1 cellular context compared by ENCODE assay signal in the genomic region with DNA sequence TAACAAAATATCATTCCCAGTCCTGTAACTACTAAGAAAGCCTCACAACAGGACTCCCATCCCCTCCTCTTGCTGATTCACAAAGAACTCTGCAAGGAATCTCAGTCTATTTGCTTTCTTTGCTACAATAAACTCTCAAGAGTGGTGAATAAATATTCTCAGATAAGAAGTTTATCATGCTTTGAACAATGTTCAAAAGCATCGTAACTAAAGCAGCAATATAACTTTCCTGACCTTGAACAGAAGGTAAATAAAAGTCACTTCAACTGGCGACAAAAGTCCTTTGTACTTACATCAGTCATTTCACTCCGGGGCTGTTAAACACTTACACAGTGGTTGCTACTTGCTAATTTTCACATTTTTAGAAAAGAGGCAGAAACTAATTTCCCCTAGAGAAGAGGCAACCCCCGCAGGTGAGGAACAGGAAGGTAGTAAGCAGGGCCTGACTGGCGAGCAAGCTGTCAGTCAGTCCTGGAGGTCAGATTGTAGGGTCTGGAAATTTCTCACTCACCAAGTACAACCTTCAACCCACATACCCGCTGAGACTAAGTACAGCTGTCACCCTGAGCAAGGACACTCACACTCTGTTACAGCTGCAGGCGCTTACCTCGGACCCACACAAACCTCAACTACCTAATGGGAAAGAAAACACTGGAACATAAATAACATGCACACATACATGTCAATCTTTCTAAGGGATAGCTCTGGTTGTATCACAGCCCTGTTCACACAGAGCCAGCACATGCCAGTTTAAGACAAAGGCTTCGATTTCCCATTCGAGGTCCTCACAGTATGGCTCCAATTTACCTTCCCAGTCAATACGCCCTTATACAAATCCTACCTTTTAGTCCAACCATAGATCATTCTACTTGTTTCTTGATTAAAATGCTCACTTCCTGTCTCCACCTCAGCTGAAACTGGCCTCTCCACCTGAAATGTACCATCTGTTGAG.
A peak's percentile ranks its signal among the peaks of the same experiment; 100 is the strongest.
TF ChIP-seq lines count a peak whose summit lies in the region.

No MANE protein-coding gene starts in this region.

TF ChIP-seq in HepG2, 621 proteins besides CTCF, POLR2A, EP300 and RAD21 (continued from another document and continues in another):
- TF ChIP-seq, protein P1, sequence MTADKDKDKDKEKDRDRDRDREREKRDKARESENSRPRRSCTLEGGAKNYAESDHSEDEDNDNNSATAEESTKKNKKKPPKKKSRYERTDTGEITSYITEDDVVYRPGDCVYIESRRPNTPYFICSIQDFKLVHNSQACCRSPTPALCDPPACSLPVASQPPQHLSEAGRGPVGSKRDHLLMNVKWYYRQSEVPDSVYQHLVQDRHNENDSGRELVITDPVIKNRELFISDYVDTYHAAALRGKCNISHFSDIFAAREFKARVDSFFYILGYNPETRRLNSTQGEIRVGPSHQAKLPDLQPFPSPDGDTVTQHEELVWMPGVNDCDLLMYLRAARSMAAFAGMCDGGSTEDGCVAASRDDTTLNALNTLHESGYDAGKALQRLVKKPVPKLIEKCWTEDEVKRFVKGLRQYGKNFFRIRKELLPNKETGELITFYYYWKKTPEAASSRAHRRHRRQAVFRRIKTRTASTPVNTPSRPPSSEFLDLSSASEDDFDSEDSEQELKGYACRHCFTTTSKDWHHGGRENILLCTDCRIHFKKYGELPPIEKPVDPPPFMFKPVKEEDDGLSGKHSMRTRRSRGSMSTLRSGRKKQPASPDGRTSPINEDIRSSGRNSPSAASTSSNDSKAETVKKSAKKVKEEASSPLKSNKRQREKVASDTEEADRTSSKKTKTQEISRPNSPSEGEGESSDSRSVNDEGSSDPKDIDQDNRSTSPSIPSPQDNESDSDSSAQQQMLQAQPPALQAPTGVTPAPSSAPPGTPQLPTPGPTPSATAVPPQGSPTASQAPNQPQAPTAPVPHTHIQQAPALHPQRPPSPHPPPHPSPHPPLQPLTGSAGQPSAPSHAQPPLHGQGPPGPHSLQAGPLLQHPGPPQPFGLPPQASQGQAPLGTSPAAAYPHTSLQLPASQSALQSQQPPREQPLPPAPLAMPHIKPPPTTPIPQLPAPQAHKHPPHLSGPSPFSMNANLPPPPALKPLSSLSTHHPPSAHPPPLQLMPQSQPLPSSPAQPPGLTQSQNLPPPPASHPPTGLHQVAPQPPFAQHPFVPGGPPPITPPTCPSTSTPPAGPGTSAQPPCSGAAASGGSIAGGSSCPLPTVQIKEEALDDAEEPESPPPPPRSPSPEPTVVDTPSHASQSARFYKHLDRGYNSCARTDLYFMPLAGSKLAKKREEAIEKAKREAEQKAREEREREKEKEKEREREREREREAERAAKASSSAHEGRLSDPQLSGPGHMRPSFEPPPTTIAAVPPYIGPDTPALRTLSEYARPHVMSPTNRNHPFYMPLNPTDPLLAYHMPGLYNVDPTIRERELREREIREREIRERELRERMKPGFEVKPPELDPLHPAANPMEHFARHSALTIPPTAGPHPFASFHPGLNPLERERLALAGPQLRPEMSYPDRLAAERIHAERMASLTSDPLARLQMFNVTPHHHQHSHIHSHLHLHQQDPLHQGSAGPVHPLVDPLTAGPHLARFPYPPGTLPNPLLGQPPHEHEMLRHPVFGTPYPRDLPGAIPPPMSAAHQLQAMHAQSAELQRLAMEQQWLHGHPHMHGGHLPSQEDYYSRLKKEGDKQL (CRISPR knock-in tag; IDR thresholded peaks at IDR 0.05; ENCODE audit: low read depth) = peak; percentile 78; the same call in 1 of the 2 replicates
- TF ChIP-seq SP5 (CRISPR knock-in tag; IDR thresholded peaks at IDR 0.05; ENCODE audit: borderline replicate concordance, low read depth) (no peak), ZBTB7B (CRISPR knock-in tag; IDR thresholded peaks at IDR 0.05) (peak; percentile 27; the same call in 1 of the 2 replicates), HOXD1 (CRISPR knock-in tag; IDR thresholded peaks at IDR 0.05) (no peak), MZF1 (CRISPR knock-in tag; IDR thresholded peaks at IDR 0.05; ENCODE audit: borderline replicate concordance) (no peak), ZNF549 (CRISPR knock-in tag; IDR thresholded peaks at IDR 0.05) (no peak), ZFP37 (CRISPR knock-in tag; IDR thresholded peaks at IDR 0.05; ENCODE audit: borderline replicate concordance) (no peak), KDM6A (CRISPR knock-in tag; IDR thresholded peaks at IDR 0.05; ENCODE audit: low read depth) (0 out of 2 replicates have a peak, but pooled peaks have one; percentile 27), ZFP36 (IDR thresholded peaks at IDR 0.05; ENCODE audit: borderline replicate concordance, low read depth, low read length, partially characterized antibody) (no peak), ISL2 (CRISPR knock-in tag; IDR thresholded peaks at IDR 0.05) (peak; percentile 95), CBFB (CRISPR knock-in tag; IDR thresholded peaks at IDR 0.05) (no peak; the same call in 1 of the 2 replicates), TBX2 (CRISPR knock-in tag; IDR thresholded peaks at IDR 0.05; ENCODE audit: borderline replicate concordance) (peak; percentile 79), DMAP1 (CRISPR knock-in tag; IDR thresholded peaks at IDR 0.05) (no peak), REL (CRISPR knock-in tag; conservative IDR thresholded peaks at IDR 0.05) (no peak)
- TF ChIP-seq, protein P2, sequence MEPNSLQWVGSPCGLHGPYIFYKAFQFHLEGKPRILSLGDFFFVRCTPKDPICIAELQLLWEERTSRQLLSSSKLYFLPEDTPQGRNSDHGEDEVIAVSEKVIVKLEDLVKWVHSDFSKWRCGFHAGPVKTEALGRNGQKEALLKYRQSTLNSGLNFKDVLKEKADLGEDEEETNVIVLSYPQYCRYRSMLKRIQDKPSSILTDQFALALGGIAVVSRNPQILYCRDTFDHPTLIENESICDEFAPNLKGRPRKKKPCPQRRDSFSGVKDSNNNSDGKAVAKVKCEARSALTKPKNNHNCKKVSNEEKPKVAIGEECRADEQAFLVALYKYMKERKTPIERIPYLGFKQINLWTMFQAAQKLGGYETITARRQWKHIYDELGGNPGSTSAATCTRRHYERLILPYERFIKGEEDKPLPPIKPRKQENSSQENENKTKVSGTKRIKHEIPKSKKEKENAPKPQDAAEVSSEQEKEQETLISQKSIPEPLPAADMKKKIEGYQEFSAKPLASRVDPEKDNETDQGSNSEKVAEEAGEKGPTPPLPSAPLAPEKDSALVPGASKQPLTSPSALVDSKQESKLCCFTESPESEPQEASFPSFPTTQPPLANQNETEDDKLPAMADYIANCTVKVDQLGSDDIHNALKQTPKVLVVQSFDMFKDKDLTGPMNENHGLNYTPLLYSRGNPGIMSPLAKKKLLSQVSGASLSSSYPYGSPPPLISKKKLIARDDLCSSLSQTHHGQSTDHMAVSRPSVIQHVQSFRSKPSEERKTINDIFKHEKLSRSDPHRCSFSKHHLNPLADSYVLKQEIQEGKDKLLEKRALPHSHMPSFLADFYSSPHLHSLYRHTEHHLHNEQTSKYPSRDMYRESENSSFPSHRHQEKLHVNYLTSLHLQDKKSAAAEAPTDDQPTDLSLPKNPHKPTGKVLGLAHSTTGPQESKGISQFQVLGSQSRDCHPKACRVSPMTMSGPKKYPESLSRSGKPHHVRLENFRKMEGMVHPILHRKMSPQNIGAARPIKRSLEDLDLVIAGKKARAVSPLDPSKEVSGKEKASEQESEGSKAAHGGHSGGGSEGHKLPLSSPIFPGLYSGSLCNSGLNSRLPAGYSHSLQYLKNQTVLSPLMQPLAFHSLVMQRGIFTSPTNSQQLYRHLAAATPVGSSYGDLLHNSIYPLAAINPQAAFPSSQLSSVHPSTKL (CRISPR knock-in tag; IDR thresholded peaks at IDR 0.05) = peak; percentile 78
- TF ChIP-seq, protein P3, sequence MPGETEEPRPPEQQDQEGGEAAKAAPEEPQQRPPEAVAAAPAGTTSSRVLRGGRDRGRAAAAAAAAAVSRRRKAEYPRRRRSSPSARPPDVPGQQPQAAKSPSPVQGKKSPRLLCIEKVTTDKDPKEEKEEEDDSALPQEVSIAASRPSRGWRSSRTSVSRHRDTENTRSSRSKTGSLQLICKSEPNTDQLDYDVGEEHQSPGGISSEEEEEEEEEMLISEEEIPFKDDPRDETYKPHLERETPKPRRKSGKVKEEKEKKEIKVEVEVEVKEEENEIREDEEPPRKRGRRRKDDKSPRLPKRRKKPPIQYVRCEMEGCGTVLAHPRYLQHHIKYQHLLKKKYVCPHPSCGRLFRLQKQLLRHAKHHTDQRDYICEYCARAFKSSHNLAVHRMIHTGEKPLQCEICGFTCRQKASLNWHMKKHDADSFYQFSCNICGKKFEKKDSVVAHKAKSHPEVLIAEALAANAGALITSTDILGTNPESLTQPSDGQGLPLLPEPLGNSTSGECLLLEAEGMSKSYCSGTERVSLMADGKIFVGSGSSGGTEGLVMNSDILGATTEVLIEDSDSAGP (CRISPR knock-in tag; IDR thresholded peaks at IDR 0.05; ENCODE audit: borderline replicate concordance) = 0 out of 2 replicates have a peak, but pooled peaks have one; percentile 21
- TF ChIP-seq, protein P4, sequence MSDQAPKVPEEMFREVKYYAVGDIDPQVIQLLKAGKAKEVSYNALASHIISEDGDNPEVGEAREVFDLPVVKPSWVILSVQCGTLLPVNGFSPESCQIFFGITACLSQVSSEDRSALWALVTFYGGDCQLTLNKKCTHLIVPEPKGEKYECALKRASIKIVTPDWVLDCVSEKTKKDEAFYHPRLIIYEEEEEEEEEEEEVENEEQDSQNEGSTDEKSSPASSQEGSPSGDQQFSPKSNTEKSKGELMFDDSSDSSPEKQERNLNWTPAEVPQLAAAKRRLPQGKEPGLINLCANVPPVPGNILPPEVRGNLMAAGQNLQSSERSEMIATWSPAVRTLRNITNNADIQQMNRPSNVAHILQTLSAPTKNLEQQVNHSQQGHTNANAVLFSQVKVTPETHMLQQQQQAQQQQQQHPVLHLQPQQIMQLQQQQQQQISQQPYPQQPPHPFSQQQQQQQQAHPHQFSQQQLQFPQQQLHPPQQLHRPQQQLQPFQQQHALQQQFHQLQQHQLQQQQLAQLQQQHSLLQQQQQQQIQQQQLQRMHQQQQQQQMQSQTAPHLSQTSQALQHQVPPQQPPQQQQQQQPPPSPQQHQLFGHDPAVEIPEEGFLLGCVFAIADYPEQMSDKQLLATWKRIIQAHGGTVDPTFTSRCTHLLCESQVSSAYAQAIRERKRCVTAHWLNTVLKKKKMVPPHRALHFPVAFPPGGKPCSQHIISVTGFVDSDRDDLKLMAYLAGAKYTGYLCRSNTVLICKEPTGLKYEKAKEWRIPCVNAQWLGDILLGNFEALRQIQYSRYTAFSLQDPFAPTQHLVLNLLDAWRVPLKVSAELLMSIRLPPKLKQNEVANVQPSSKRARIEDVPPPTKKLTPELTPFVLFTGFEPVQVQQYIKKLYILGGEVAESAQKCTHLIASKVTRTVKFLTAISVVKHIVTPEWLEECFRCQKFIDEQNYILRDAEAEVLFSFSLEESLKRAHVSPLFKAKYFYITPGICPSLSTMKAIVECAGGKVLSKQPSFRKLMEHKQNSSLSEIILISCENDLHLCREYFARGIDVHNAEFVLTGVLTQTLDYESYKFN (CRISPR knock-in tag; conservative IDR thresholded peaks at IDR 0.05) = peak; percentile 74
- TF ChIP-seq, protein P5, sequence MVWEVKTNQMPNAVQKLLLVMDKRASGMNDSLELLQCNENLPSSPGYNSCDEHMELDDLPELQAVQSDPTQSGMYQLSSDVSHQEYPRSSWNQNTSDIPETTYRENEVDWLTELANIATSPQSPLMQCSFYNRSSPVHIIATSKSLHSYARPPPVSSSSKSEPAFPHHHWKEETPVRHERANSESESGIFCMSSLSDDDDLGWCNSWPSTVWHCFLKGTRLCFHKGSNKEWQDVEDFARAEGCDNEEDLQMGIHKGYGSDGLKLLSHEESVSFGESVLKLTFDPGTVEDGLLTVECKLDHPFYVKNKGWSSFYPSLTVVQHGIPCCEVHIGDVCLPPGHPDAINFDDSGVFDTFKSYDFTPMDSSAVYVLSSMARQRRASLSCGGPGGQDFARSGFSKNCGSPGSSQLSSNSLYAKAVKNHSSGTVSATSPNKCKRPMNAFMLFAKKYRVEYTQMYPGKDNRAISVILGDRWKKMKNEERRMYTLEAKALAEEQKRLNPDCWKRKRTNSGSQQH (CRISPR knock-in tag; IDR thresholded peaks at IDR 0.05; ENCODE audit: low read depth) = 0 out of 2 replicates have a peak, but pooled peaks have one; percentile 14
- TF ChIP-seq, protein P6, sequence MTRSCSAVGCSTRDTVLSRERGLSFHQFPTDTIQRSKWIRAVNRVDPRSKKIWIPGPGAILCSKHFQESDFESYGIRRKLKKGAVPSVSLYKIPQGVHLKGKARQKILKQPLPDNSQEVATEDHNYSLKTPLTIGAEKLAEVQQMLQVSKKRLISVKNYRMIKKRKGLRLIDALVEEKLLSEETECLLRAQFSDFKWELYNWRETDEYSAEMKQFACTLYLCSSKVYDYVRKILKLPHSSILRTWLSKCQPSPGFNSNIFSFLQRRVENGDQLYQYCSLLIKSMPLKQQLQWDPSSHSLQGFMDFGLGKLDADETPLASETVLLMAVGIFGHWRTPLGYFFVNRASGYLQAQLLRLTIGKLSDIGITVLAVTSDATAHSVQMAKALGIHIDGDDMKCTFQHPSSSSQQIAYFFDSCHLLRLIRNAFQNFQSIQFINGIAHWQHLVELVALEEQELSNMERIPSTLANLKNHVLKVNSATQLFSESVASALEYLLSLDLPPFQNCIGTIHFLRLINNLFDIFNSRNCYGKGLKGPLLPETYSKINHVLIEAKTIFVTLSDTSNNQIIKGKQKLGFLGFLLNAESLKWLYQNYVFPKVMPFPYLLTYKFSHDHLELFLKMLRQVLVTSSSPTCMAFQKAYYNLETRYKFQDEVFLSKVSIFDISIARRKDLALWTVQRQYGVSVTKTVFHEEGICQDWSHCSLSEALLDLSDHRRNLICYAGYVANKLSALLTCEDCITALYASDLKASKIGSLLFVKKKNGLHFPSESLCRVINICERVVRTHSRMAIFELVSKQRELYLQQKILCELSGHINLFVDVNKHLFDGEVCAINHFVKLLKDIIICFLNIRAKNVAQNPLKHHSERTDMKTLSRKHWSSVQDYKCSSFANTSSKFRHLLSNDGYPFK (CRISPR knock-in tag; IDR thresholded peaks at IDR 0.05; ENCODE audit: borderline replicate concordance) = no peak
- TF ChIP-seq, protein P7, sequence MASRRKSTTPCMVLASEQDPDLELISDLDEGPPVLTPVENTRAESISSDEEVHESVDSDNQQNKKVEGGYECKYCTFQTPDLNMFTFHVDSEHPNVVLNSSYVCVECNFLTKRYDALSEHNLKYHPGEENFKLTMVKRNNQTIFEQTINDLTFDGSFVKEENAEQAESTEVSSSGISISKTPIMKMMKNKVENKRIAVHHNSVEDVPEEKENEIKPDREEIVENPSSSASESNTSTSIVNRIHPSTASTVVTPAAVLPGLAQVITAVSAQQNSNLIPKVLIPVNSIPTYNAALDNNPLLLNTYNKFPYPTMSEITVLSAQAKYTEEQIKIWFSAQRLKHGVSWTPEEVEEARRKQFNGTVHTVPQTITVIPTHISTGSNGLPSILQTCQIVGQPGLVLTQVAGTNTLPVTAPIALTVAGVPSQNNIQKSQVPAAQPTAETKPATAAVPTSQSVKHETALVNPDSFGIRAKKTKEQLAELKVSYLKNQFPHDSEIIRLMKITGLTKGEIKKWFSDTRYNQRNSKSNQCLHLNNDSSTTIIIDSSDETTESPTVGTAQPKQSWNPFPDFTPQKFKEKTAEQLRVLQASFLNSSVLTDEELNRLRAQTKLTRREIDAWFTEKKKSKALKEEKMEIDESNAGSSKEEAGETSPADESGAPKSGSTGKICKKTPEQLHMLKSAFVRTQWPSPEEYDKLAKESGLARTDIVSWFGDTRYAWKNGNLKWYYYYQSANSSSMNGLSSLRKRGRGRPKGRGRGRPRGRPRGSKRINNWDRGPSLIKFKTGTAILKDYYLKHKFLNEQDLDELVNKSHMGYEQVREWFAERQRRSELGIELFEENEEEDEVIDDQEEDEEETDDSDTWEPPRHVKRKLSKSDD (CRISPR knock-in tag; IDR thresholded peaks at IDR 0.05; ENCODE audit: low read depth) = no peak
